8 cellular contexts compared by ENCODE assay signal in genomic region chr1:32334274-32334861, GRCh38. TPM values are rescaled to one million over a fixed set of nuclear protein-coding genes. Genes with fewer than 3 reads are reported as not detected.
DNase-seq lines count a peak whose midpoint lies in the region; ATAC-seq and TF ChIP-seq lines count a peak whose summit lies in the region.

No MANE protein-coding gene starts in this region.

- DNase-seq in T-helper 1 cell: no peak
- DNase-seq in T-helper 17 cell: no peak
- DNase-seq in hepatocyte (ENCODE audit: low spot score): no peak
- no peak for DNase-seq in SIG-M5 (lab: John Stamatoyannopoulos, UW)
- DNase-seq in NCI-H1417 treated with DMSO at 0.1 percent for 48 hours (lab: John Stamatoyannopoulos, UW): no peak

- H3K27me3 ChIP-seq in hepatocyte (no peaks in the 10 kb centered on the region), subcutaneous abdominal adipose tissue (ENCODE audit: control insufficient read depth in 5 of 5, insufficient read depth in 4 of 5, low read length in 5 of 5) (peaks cover 0 to 2% (median 0%) of the 10 kb centered on the region in 5 donors), gastroesophageal sphincter (no peaks in the 10 kb centered on the region)

- TF ChIP-seq CTCF in hepatocyte (IDR thresholded peaks at IDR 0.05; ENCODE audit: poor library complexity) (no peak), gastroesophageal sphincter (IDR thresholded peaks at IDR 0.05) (no peak)

- no peak for TF ChIP-seq POLR2A in gastroesophageal sphincter (IDR thresholded peaks at IDR 0.05)

- no peaks in the 10 kb centered on the region for H3K36me3 ChIP-seq in hepatocyte (replicated peaks; ENCODE audit: insufficient read depth, low read depth)
- peaks cover 0 to 41% (median 26%) of the 10 kb centered on the region in 5 donors for H3K36me3 ChIP-seq in subcutaneous abdominal adipose tissue (ENCODE audit: control insufficient read depth in 5 of 5, insufficient read depth in 5 of 5, low read length in 5 of 5)
- H3K36me3 ChIP-seq in gastroesophageal sphincter: peaks cover 0 to 42% of the 10 kb centered on the region in 2 donors

- no peak for TF ChIP-seq EP300 in gastroesophageal sphincter (IDR thresholded peaks at IDR 0.05)

- peaks cover 36% of the 10 kb centered on the region for H3K36me3 Mint-ChIP-seq in T-helper 1 cell treated with Interleukin-12 subunit alpha and Interleukin-12 subunit beta and Interleukin-4 antibody, amounts not matched to agents 30 μg/mL and 1 μg/mL, for 36 hours (ENCODE audit: low read depth)
- peaks cover 8% of the 10 kb centered on the region for H3K36me3 Mint-ChIP-seq in T-helper 17 cell (ENCODE audit: low read depth)

- H3K9me3 ChIP-seq in T-helper 17 cell (ENCODE audit: control insufficient read depth, low read length, poor library complexity, severe bottlenecking) (no peaks in the 10 kb centered on the region), hepatocyte (ENCODE audit: low read depth) (no peaks in the 10 kb centered on the region), subcutaneous abdominal adipose tissue (ENCODE audit: control insufficient read depth in 5 of 5, low read length in 5 of 5) (no peaks in the 10 kb centered on the region), gastroesophageal sphincter (no peaks in the 10 kb centered on the region)

- H4K20me1 ChIP-seq in hepatocyte (ENCODE audit: insufficient read depth, poor library complexity, severe bottlenecking): peaks cover 18% of the 10 kb centered on the region

- H3K27ac Mint-ChIP-seq in T-helper 1 cell treated with Interleukin-12 subunit alpha and Interleukin-12 subunit beta and Interleukin-4 antibody, amounts not matched to agents 30 μg/mL and 1 μg/mL, for 36 hours: no peak overlapping the region
- H3K27ac Mint-ChIP-seq in T-helper 17 cell: peak overlapping the region; percentile 54

- peak overlapping the region in 1 of 5 donors; percentile 28 for H3K9ac ChIP-seq in subcutaneous abdominal adipose tissue (ENCODE audit: low read length in 5 of 5)

- peak overlapping the region; percentile 94 for H3K4me2 ChIP-seq in hepatocyte

- H2AFZ ChIP-seq in hepatocyte: no peak overlapping the region

- H3K4me3 ChIP-seq in hepatocyte (peak overlapping the region; percentile 98), subcutaneous abdominal adipose tissue (ENCODE audit: low read depth in 1 of 5, low read length in 5 of 5) (peak overlapping the region in 3 of 5 donors; percentile 48 to 65 (median 63)), gastroesophageal sphincter (peak overlapping the region in 1 of 2 donors; percentile 73)

- peaks cover 34% of the 10 kb centered on the region for H3K79me2 ChIP-seq in hepatocyte

- H3K27me3 Mint-ChIP-seq in T-helper 1 cell treated with Interleukin-12 subunit alpha and Interleukin-12 subunit beta and Interleukin-4 antibody, amounts not matched to agents 30 μg/mL and 1 μg/mL, for 36 hours (ENCODE audit: low read depth): no peaks in the 10 kb centered on the region
- H3K27me3 Mint-ChIP-seq in T-helper 17 cell: no peaks in the 10 kb centered on the region

- H3K4me3 Mint-ChIP-seq in T-helper 1 cell treated with Interleukin-12 subunit alpha and Interleukin-12 subunit beta and Interleukin-4 antibody, amounts not matched to agents 30 μg/mL and 1 μg/mL, for 36 hours: peak overlapping the region; percentile 87
- H3K4me3 Mint-ChIP-seq in T-helper 17 cell: peak overlapping the region; percentile 57

- H3K27ac ChIP-seq in hepatocyte: peak overlapping the region; percentile 88
- H3K27ac ChIP-seq in subcutaneous abdominal adipose tissue (ENCODE audit: low read depth, low read length): no peak overlapping the region
- peak overlapping the region in 1 of 4 donors; percentile 82 for H3K27ac ChIP-seq in gastroesophageal sphincter

- H3K9me3 Mint-ChIP-seq in T-helper 1 cell treated with Interleukin-12 subunit alpha and Interleukin-12 subunit beta and Interleukin-4 antibody, amounts not matched to agents 30 μg/mL and 1 μg/mL, for 36 hours: no peaks in the 10 kb centered on the region

- H3K4me1 ChIP-seq in hepatocyte (ENCODE audit: insufficient read depth): peaks cover 8% of the 10 kb centered on the region
- H3K4me1 ChIP-seq in subcutaneous abdominal adipose tissue (ENCODE audit: control insufficient read depth in 5 of 5, insufficient read depth in 5 of 5, low read length in 5 of 5): peaks cover 0 to 41% (median 32%) of the 10 kb centered on the region in 5 donors
- H3K4me1 ChIP-seq in gastroesophageal sphincter: peaks cover 0 to 47% (median 17%) of the 10 kb centered on the region in 3 donors

- peaks cover 39% of the 10 kb centered on the region for H3K4me1 Mint-ChIP-seq in T-helper 1 cell treated with Interleukin-12 subunit alpha and Interleukin-12 subunit beta and Interleukin-4 antibody, amounts not matched to agents 30 μg/mL and 1 μg/mL, for 36 hours (ENCODE audit: low read depth)
- peaks cover 43% of the 10 kb centered on the region for H3K4me1 Mint-ChIP-seq in T-helper 17 cell

- no peaks in the 10 kb centered on the region for H3K9me2 ChIP-seq in hepatocyte (replicated peaks; ENCODE audit: insufficient read depth)

- ATAC-seq in T-helper 17 cell: no peak
- ATAC-seq in gastroesophageal sphincter: no peak

- WGBS in hepatocyte (ENCODE audit: low lambda C conversion rate, missing lambda C conversion rate): 26% methylated on average over 9 of the region's 9 CpGs
- 43 to 76% methylated on average over 3 to 4 of the region's 9 CpGs for whole genome bisulfite sequencing in gastroesophageal sphincter (ENCODE audit: low coverage in 1 of 2), 2 donors

RNA-seq across cellular contexts. Expression of gene MARCKSL1, which starts 1.7 kb away (rescaled TPM):
- 10 to 100 TPM; 18.4 to 24.4 TPM for total RNA-seq in T-helper 17 cell
- 143 and 149 TPM in 2 replicates for total RNA-seq in hepatocyte
- 346 and 358 TPM in 2 replicates for polyA plus RNA-seq in hepatocyte
- total RNA-seq in gastroesophageal sphincter: 1 to 10 TPM; 4.0 to 9.0 (median 7.4) TPM

RNA-seq across cellular contexts. Expression of gene FAM229A, which starts 27.9 kb away (rescaled TPM):
- total RNA-seq in T-helper 17 cell (10 to 100 TPM; 30.1 to 32.9 TPM), hepatocyte (4.2 and 5.4 TPM in 2 replicates), gastroesophageal sphincter (1 to 10 TPM in 3 of 4 donors, under 1 TPM in 1; 0.74 to 7.6 (median 4.9) TPM)
- polyA plus RNA-seq in hepatocyte: 3.4 and 5.2 TPM in 2 replicates

RNA-seq across cellular contexts. Expression of gene TSSK3, which starts 28.0 kb away (rescaled TPM):
- 1 to 10 TPM in 1 of 2 donors, not detected in 1; 1.2 TPM for total RNA-seq in T-helper 17 cell
- 1.4 TPM in 1 of 2 replicates, not detected in the other for total RNA-seq in hepatocyte
- polyA plus RNA-seq in hepatocyte: 1.4 and 1.5 TPM in 2 replicates
- 1 to 10 TPM in 1 of 4 donors, not detected in 3; 3.6 TPM for total RNA-seq in gastroesophageal sphincter

RNA-seq across cellular contexts. Expression of gene HDAC1, which starts 42.5 kb away (rescaled TPM):
- total RNA-seq in T-helper 17 cell (10 to 100 TPM; 81.6 to 86.2 TPM), hepatocyte (94.6 and 95.8 TPM in 2 replicates), gastroesophageal sphincter (10 to 100 TPM; 49.5 to 60.5 (median 59.5) TPM)
- polyA plus RNA-seq in hepatocyte: 108 and 117 TPM in 2 replicates

RNA-seq across cellular contexts. Expression of gene BSDC1, which starts 59.9 kb away (rescaled TPM):
- total RNA-seq in T-helper 17 cell (100 to 1,000 TPM; 177 to 181 TPM), hepatocyte (69.6 and 80.5 TPM in 2 replicates), gastroesophageal sphincter (10 to 100 TPM; 56.5 to 74.2 (median 70.0) TPM)
- 56.2 and 65.7 TPM in 2 replicates for polyA plus RNA-seq in hepatocyte
